8 cellular contexts compared by ENCODE assay signal in genomic region chr1:36386262-36387140, GRCh38. TPM values are rescaled to one million over a fixed set of nuclear protein-coding genes. Genes with fewer than 3 reads are reported as not detected.
DNase-seq lines count a peak whose midpoint lies in the region; ATAC-seq and FAIRE-seq lines count a peak whose summit lies in the region.

No MANE protein-coding gene starts in this region.

- no peak for FAIRE-seq in frontal cortex (lab: Jason Lieb, UNC)

- peak overlapping the region; percentile 67 for H3K4me3 ChIP-seq in neuron (ENCODE audit: low read length)
- peak overlapping the region; percentile 64 to 80 (median 73) for H3K4me3 ChIP-seq in subcutaneous abdominal adipose tissue (ENCODE audit: low read depth in 1 of 5, low read length in 5 of 5)

- peaks cover 28% of the 10 kb centered on the region for H3K4me1 ChIP-seq in neuron (ENCODE audit: insufficient read depth, low read length)
- peaks cover 12 to 66% (median 50%) of the 10 kb centered on the region in 5 donors for H3K4me1 ChIP-seq in subcutaneous abdominal adipose tissue (ENCODE audit: control insufficient read depth in 5 of 5, insufficient read depth in 5 of 5, low read length in 5 of 5)

- peak overlapping the region; percentile 80 to 88 (median 82) for H3K9ac ChIP-seq in subcutaneous abdominal adipose tissue (ENCODE audit: low read length in 5 of 5)

- DNase-seq in DMS53 (lab: John Stamatoyannopoulos, UW) (peak; percentile 99), LoVo (ENCODE audit: low spot score) (peak; percentile 99), SHP77 treated with DMSO at 0.1 percent for 48 hours (lab: John Stamatoyannopoulos, UW) (peak; percentile 66), activated gamma-delta T cell treated with Interleukin-2 at 50 U/mL for 16 hours (peak; percentile 88), frontal cortex (ENCODE audit: low spot score in 2 of 2) (peak; percentile 73 to 85)

- peak; percentile 48 for ATAC-seq in GM21825 (IDR thresholded peaks at IDR 0.05; ENCODE audit: unreplicated experiment)

- no peaks in the 10 kb centered on the region for H3K9me3 ChIP-seq in neuron (ENCODE audit: low read length)
- no peaks in the 10 kb centered on the region for H3K9me3 ChIP-seq in subcutaneous abdominal adipose tissue (ENCODE audit: control insufficient read depth in 5 of 5, low read length in 5 of 5)

- H3K27ac ChIP-seq in subcutaneous abdominal adipose tissue (ENCODE audit: low read depth, low read length): peak overlapping the region; percentile 98

- H2AFZ ChIP-seq in neuron (ENCODE audit: low read depth, low read length): peak overlapping the region; percentile 31

- no peaks in the 10 kb centered on the region for H3K27me3 ChIP-seq in neuron (ENCODE audit: insufficient read depth, low read length)
- no peaks in the 10 kb centered on the region for H3K27me3 ChIP-seq in subcutaneous abdominal adipose tissue (ENCODE audit: control insufficient read depth in 5 of 5, insufficient read depth in 4 of 5, low read length in 5 of 5)

- H3K36me3 ChIP-seq in neuron (ENCODE audit: insufficient read depth, low read length) (peaks cover 11% of the 10 kb centered on the region), subcutaneous abdominal adipose tissue (ENCODE audit: control insufficient read depth in 5 of 5, insufficient read depth in 5 of 5, low read length in 5 of 5) (peaks cover 0 to 19% (median 14%) of the 10 kb centered on the region in 5 donors)

RNA-seq across cellular contexts. Expression of gene STK40, which starts 0.8 kb away (rescaled TPM):
- 10.6 TPM for total RNA-seq in frontal cortex

RNA-seq across cellular contexts. Expression of gene LSM10, which starts 11.2 kb away (rescaled TPM):
- 3.3 TPM for total RNA-seq in frontal cortex

Comparison
In these comparisons a context has a peak if more than half of its experiments do, and no peak if none do; other contexts are left out.
1. Peak in every context shown above with its lines: DNase-seq, ATAC-seq, H3K4me3 ChIP-seq and H3K27ac ChIP-seq.